ENCODE assay signal across 9 cellular contexts in the genomic region with DNA sequence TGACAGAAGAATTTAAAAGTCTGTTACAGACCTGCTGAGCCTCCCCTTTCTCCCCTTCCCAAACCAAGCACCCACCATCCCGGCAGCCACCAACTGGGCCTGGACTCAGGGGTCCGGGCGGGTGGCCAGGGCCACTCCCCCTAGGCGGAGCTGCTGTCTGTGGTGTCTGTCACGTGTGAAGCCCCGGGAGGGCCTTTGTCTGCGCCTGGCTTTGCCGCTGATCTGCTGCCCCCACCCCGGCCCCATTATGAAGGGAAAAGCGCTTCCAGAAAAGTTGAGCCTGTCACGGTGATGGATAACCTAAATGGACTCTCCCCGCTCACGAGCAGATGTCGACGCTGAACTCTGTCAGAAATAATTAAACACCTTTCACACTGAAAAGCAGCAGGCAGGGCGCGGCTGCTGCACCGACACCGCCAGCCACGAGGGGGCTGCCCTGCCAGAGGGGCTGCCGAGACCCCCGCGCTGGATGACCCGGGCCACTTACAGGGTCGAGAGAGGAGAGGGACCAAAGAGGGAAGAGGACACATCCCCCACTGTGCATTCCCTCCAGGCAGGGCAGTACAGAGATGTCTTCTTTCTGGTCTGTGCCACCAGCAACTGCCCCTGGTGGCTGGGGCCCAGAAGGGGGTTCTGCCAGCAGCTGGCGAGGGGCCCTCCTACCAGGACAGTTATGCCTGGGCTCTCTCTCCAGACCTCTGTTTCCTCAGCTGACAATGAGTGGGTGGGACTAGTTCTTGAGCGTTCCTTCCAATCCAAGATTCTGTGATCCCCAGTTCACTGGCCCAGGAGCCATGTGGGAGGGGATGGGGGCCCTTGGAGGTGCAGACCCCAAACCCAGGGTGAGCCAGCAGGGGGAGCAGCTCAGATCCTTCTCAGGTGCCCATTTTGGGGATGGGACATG. TPM values are rescaled to one million over a fixed set of nuclear protein-coding genes. Genes with fewer than 3 reads are reported as not detected.
DNase-seq lines count a peak whose midpoint lies in the region; ATAC-seq and TF ChIP-seq lines count a peak whose summit lies in the region.
"Had no signal": no experiment of that assay in that cellular context is flagged by ENCODE, and none has a peak within 500 bp of the region (broad histone marks: within the 10 kb centered on the region; RNA-seq: fewer than 3 reads in every experiment).

No MANE protein-coding gene starts in this region.

- no peaks in the 10 kb centered on the region for H3K4me1 Mint-ChIP-seq in progenitor cell of endocrine pancreas (ENCODE audit: low read depth)

- H3K9me3 Mint-ChIP-seq in progenitor cell of endocrine pancreas (ENCODE audit: low read depth): no peaks in the 10 kb centered on the region

- peaks cover 33% of the 10 kb centered on the region for H3K27me3 ChIP-seq in foreskin keratinocyte

- H3K27me3 Mint-ChIP-seq in progenitor cell of endocrine pancreas: peaks cover 13% of the 10 kb centered on the region

- no peaks in the 10 kb centered on the region for H3K36me3 ChIP-seq in HEK293 (ENCODE audit: control insufficient read depth in 2 of 2, insufficient read depth in 1 of 2, low read length in 2 of 2)

- no peaks in the 10 kb centered on the region; the same call in 1 of the 2 replicates for H3K4me1 ChIP-seq in HEK293 (ENCODE audit: control insufficient read depth, insufficient read depth, low read length)
- H3K4me1 ChIP-seq in foreskin keratinocyte: no peaks in the 10 kb centered on the region

- H3K27ac ChIP-seq in HEK293 (ENCODE audit: extremely low read depth, low read depth, low read length) (no peak overlapping the region), foreskin keratinocyte (no peak overlapping the region)
- H3K27ac ChIP-seq: skin epidermis had no signal

- no peaks in the 10 kb centered on the region for H3K9me3 ChIP-seq in HEK293 (ENCODE audit: control insufficient read depth, insufficient read depth, low read depth, low read length)

- POLR2A ChIA-PET in HEK293 (lab: Yijun Ruan, JAX): no interaction called here

- ATAC-seq in foreskin keratinocyte: no peak
- ATAC-seq in HG02623 (IDR thresholded peaks at IDR 0.05; ENCODE audit: unreplicated experiment): no peak
- ATAC-seq in HG03280 (IDR thresholded peaks at IDR 0.05; ENCODE audit: unreplicated experiment): no peak

- no peak overlapping the region for H3K4me3 ChIP-seq in HEK293 (ENCODE audit: low read depth, low read length)
- H3K4me3 ChIP-seq: skin epidermis had no signal

- TF ChIP-seq CTCF in HEK293 (tag by site-specific recombination; IDR thresholded peaks at IDR 0.05) (peak; percentile 96), foreskin keratinocyte (conservative IDR thresholded peaks at IDR 0.05) (peak; percentile 36), progenitor cell of endocrine pancreas (IDR thresholded peaks at IDR 0.05; ENCODE audit: unreplicated experiment) (peak; percentile 68)

- peak overlapping the region; percentile 66 for H3K27ac Mint-ChIP-seq in progenitor cell of endocrine pancreas

- H3K4me3 Mint-ChIP-seq in progenitor cell of endocrine pancreas (ENCODE audit: low read depth): peak overlapping the region; percentile 69

- H3K36me3 Mint-ChIP-seq in progenitor cell of endocrine pancreas (ENCODE audit: insufficient read depth): no peaks in the 10 kb centered on the region

- DNase-seq in NCI-H82 (lab: John Stamatoyannopoulos, UW) (peak; percentile 97), foreskin keratinocyte (no peak), progenitor cell of endocrine pancreas (ENCODE audit: low spot score, unreplicated experiment) (peak; percentile 45), activated T-cell treated with anti-CD3 and anti-CD28 coated beads for 4 hours (no peak)
- no peak for DNase-seq in stimulated activated naive CD4-positive, alpha-beta T cell treated with Interleukin-2 at 50 U/mL for 16 hours (lab: John Stamatoyannopoulos, UW)

- CTCF ChIA-PET in HEK293 (lab: Yijun Ruan, JAX): interaction anchor here (0.6 to 1.0 kb wide), 2 partner anchors 68 to 253 kb away, joined by 3 read pairs; no protein-coding TSS in a partner anchor

TF ChIP-seq in HEK293, 187 proteins besides CTCF, POLR2A, EP300 and RAD21 (continues in another document):
- TF ChIP-seq, protein P1, sequence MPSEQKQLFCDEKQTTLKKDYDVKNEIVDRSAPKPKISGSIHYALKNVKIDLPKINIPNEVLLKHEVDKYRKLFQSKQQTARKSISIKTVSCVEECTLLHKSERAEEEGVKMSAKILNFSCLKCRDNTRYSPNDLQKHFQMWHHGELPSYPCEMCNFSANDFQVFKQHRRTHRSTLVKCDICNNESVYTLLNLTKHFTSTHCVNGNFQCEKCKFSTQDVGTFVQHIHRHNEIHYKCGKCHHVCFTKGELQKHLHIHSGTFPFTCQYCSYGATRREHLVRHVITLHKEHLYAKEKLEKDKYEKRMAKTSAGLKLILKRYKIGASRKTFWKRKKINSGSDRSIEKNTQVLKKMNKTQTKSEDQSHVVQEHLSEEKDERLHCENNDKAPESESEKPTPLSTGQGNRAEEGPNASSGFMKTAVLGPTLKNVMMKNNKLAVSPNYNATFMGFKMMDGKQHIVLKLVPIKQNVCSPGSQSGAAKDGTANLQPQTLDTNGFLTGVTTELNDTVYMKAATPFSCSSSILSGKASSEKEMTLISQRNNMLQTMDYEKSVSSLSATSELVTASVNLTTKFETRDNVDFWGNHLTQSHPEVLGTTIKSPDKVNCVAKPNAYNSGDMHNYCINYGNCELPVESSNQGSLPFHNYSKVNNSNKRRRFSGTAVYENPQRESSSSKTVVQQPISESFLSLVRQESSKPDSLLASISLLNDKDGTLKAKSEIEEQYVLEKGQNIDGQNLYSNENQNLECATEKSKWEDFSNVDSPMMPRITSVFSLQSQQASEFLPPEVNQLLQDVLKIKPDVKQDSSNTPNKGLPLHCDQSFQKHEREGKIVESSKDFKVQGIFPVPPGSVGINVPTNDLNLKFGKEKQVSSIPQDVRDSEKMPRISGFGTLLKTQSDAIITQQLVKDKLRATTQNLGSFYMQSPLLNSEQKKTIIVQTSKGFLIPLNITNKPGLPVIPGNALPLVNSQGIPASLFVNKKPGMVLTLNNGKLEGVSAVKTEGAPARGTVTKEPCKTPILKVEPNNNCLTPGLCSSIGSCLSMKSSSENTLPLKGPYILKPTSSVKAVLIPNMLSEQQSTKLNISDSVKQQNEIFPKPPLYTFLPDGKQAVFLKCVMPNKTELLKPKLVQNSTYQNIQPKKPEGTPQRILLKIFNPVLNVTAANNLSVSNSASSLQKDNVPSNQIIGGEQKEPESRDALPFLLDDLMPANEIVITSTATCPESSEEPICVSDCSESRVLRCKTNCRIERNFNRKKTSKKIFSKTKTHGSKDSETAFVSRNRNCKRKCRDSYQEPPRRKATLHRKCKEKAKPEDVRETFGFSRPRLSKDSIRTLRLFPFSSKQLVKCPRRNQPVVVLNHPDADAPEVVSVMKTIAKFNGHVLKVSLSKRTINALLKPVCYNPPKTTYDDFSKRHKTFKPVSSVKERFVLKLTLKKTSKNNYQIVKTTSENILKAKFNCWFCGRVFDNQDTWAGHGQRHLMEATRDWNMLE (tag by site-specific recombination; conservative IDR thresholded peaks at IDR 0.05; ENCODE audit: low read depth): no peak
- TF ChIP-seq ZNF223 (tag by site-specific recombination; IDR thresholded peaks at IDR 0.05) (no peak), ZNF549 (tag by site-specific recombination; IDR thresholded peaks at IDR 0.05) (no peak), ZNF600 (tag by site-specific recombination; IDR thresholded peaks at IDR 0.05) (0 out of 2 replicates have a peak, but pooled peaks have one; percentile 49), ZXDB (tag by site-specific recombination; IDR thresholded peaks at IDR 0.05) (no peak), ZNF654 (tag by site-specific recombination; IDR thresholded peaks at IDR 0.05; ENCODE audit: low read depth) (no peak), ZNF248 (tag by site-specific recombination; IDR thresholded peaks at IDR 0.05) (no peak), ZNF221 (tag by site-specific recombination; IDR thresholded peaks at IDR 0.05; ENCODE audit: borderline replicate concordance) (no peak), BCL11A (tag by site-specific recombination; IDR thresholded peaks at IDR 0.05; ENCODE audit: low read depth) (0 out of 2 replicates have a peak, but pooled peaks have one; percentile 17), KLF9 (tag by site-specific recombination; IDR thresholded peaks at IDR 0.05; ENCODE audit: low read depth) (peak; percentile 43; the same call in 1 of the 2 replicates), ZNF423 (tag by site-specific recombination; IDR thresholded peaks at IDR 0.05) (peak; percentile 79)
- TF ChIP-seq, protein P2, sequence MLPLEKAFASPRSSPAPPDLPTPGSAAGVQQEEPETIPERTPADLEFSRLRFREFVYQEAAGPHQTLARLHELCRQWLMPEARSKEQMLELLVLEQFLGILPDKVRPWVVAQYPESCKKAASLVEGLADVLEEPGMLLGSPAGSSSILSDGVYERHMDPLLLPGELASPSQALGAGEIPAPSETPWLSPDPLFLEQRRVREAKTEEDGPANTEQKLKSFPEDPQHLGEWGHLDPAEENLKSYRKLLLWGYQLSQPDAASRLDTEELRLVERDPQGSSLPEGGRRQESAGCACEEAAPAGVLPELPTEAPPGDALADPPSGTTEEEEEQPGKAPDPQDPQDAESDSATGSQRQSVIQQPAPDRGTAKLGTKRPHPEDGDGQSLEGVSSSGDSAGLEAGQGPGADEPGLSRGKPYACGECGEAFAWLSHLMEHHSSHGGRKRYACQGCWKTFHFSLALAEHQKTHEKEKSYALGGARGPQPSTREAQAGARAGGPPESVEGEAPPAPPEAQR (tag by site-specific recombination; IDR thresholded peaks at IDR 0.05): no peak
- TF ChIP-seq, protein P3, sequence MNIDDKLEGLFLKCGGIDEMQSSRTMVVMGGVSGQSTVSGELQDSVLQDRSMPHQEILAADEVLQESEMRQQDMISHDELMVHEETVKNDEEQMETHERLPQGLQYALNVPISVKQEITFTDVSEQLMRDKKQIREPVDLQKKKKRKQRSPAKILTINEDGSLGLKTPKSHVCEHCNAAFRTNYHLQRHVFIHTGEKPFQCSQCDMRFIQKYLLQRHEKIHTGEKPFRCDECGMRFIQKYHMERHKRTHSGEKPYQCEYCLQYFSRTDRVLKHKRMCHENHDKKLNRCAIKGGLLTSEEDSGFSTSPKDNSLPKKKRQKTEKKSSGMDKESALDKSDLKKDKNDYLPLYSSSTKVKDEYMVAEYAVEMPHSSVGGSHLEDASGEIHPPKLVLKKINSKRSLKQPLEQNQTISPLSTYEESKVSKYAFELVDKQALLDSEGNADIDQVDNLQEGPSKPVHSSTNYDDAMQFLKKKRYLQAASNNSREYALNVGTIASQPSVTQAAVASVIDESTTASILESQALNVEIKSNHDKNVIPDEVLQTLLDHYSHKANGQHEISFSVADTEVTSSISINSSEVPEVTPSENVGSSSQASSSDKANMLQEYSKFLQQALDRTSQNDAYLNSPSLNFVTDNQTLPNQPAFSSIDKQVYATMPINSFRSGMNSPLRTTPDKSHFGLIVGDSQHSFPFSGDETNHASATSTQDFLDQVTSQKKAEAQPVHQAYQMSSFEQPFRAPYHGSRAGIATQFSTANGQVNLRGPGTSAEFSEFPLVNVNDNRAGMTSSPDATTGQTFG (tag by site-specific recombination; IDR thresholded peaks at IDR 0.05; ENCODE audit: borderline replicate concordance): no peak

RNA-seq across cellular contexts. Expression of a gene that starts 36.0 kb away (rescaled TPM):
- not detected in 2 replicates for total RNA-seq in foreskin keratinocyte
- polyA plus RNA-seq in foreskin keratinocyte: not detected in 2 replicates
- total RNA-seq in progenitor cell of endocrine pancreas: not detected in 2 replicates

Comparison
In these comparisons a context has a peak if more than half of its experiments do, and no peak if none do; other contexts are left out.
1. CTCF ChIP-seq: peak in every context shown above with its lines; median percentile 96 in HEK293; 68 in progenitor cell of endocrine pancreas; 36 in foreskin keratinocyte.
2. DNase-seq: peak in NCI-H82 (single experiment) and progenitor cell of endocrine pancreas (single experiment); none in foreskin keratinocyte (0 of 2), activated T-cell treated with anti-CD3 and anti-CD28 coated beads for 4 hours (single experiment) and stimulated activated naive CD4-positive, alpha-beta T cell treated with Interleukin-2 at 50 U/mL for 16 hours (single experiment).